Comparison of ENCODE assay signal across 27 cellular contexts in the genomic region with DNA sequence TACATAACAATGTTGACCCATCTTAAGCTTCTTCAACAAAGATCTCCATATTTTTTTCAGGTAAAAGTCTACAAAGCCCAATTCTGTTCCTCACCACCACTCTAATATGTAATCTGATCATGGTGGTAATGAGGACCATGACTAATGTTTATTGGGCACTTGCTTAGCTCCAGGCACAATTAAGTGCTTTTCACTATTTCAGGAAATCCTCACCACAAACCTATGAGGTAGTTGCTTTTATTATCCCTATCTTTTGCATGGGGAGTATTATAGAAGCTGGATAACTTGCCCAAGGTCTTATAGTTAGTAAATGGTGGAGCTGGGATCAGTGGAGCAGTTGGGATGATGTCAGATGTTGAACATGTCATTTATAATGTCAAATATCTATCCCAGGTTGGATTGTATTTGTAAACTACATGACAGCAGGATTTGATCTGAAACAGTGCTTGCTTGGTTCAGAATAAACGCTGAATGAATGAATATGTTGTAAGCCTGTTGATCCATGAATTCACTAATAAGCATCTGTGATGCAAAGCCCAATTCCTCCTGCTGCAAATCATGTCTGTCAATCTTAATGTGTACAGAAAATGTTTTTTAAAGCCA.
"Had no signal": no experiment of that assay in that cellular context is flagged by ENCODE, and none has a peak within 500 bp of the region (broad histone marks: within the 10 kb centered on the region; RNA-seq: fewer than 3 reads in every experiment).

No MANE protein-coding gene starts in this region.

- H3K4me2 ChIP-seq: hepatocyte had no signal

- H3K27me3 ChIP-seq: esophagus muscularis mucosa, foreskin keratinocyte, gastroesophageal sphincter, heart left ventricle, hepatocyte, left lung, ovary, sigmoid colon, stomach, thyroid gland, vagina had no signal

- H3K36me3 ChIP-seq: esophagus muscularis mucosa, gastroesophageal sphincter, heart left ventricle, left lung, ovary, sigmoid colon, stomach, thyroid gland, vagina had no signal

- H2AFZ ChIP-seq: hepatocyte had no signal

- H3K27me3 Mint-ChIP-seq: naive thymus-derived CD4-positive, alpha-beta T cell had no signal

- H3K4me3 ChIP-seq: esophagus muscularis mucosa, gastroesophageal sphincter, heart left ventricle, hepatocyte, left lung, ovary, psoas muscle, sigmoid colon, stomach, thyroid gland, vagina had no signal

- H3K36me3 Mint-ChIP-seq: naive thymus-derived CD4-positive, alpha-beta T cell; stimulated activated effector memory CD8-positive, alpha-beta T cell treated with anti-CD3 and anti-CD28 coated beads, Interleukin-12 subunit alpha, Interleukin-12 subunit beta, amount 100 ng/mL, for 72 hours had no signal

- H3K9me3 Mint-ChIP-seq: naive thymus-derived CD4-positive, alpha-beta T cell; nephron; stimulated activated effector memory CD8-positive, alpha-beta T cell treated with anti-CD3 and anti-CD28 coated beads, Interleukin-12 subunit alpha, Interleukin-12 subunit beta, amount 100 ng/mL, for 72 hours had no signal

- DNase-seq: dermis blood vessel endothelial cell; effector memory CD4-positive, alpha-beta T cell; foreskin keratinocyte; heart left ventricle; left cardiac atrium; left lung; mesenchymal stem cell; midbrain; naive thymus-derived CD4-positive, alpha-beta T cell; occipital lobe; ovary; posterior cingulate gyrus; psoas muscle; right cardiac atrium; sigmoid colon; stimulated activated CD4-positive, alpha-beta T cell treated with anti-CD3 and anti-CD28 coated beads, Interleukin-2, amount 100 ng/mL, for 24 hours; stimulated activated CD4-positive, alpha-beta T cell treated with anti-CD3 and anti-CD28 coated beads, Interleukin-4, amount 100 ng/mL, for 24 hours; stimulated activated naive CD4-positive, alpha-beta T cell treated with Interleukin-2 at 50 U/mL for 16 hours; stomach; thyroid gland; trophoblast cell had no signal

- H3K4me3 Mint-ChIP-seq: naive thymus-derived CD4-positive, alpha-beta T cell; nephron; stimulated activated effector memory CD8-positive, alpha-beta T cell treated with anti-CD3 and anti-CD28 coated beads, Interleukin-12 subunit alpha, Interleukin-12 subunit beta, amount 100 ng/mL, for 72 hours had no signal

- ATAC-seq: foreskin keratinocyte; gastroesophageal sphincter; heart left ventricle; left cardiac atrium; left lung; naive thymus-derived CD4-positive, alpha-beta T cell; psoas muscle; right cardiac atrium; stimulated activated effector memory CD8-positive, alpha-beta T cell treated with anti-CD3 and anti-CD28 coated beads, Interleukin-12 subunit alpha, Interleukin-12 subunit beta, amount 100 ng/mL, for 72 hours had no signal

- H3K4me1 Mint-ChIP-seq: naive thymus-derived CD4-positive, alpha-beta T cell; stimulated activated effector memory CD8-positive, alpha-beta T cell treated with anti-CD3 and anti-CD28 coated beads, Interleukin-12 subunit alpha, Interleukin-12 subunit beta, amount 100 ng/mL, for 72 hours had no signal

- H3K9me3 ChIP-seq: esophagus muscularis mucosa, gastroesophageal sphincter, heart left ventricle, left lung, ovary, psoas muscle, sigmoid colon, stomach, thyroid gland, vagina had no signal

- H3K27ac Mint-ChIP-seq: naive thymus-derived CD4-positive, alpha-beta T cell; nephron; stimulated activated effector memory CD8-positive, alpha-beta T cell treated with anti-CD3 and anti-CD28 coated beads, Interleukin-12 subunit alpha, Interleukin-12 subunit beta, amount 100 ng/mL, for 72 hours had no signal

- H3K27ac ChIP-seq: esophagus muscularis mucosa, foreskin keratinocyte, gastroesophageal sphincter, heart left ventricle, hepatocyte, left lung, ovary, psoas muscle, sigmoid colon, stomach, thyroid gland, vagina had no signal

- H3K4me1 ChIP-seq: esophagus muscularis mucosa, foreskin keratinocyte, gastroesophageal sphincter, heart left ventricle, left lung, psoas muscle, sigmoid colon, stomach, thyroid gland, vagina had no signal

- H3K79me2 ChIP-seq: hepatocyte had no signal
